In the genomic region with DNA sequence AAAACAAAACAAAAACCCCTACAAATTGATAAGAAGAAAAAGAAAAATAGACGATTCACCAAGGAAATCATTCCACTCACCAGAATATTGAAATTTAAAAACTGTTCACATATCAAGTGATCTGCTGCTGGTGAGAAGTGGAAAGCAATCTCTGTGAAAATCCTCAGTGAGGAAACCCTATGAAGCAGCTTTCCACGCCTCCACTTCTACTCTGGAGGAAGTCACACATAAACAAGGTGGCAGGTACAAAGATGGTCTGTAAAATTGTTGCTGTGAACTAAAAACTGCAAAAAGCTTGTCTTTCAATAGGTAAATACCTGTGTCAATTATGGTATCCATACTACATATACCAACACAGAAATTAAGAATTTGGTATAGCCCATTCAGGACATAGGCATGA, we compare ENCODE assay signal across 14 cellular contexts. TPM values are rescaled to one million over a fixed set of nuclear protein-coding genes. Genes with fewer than 3 reads are reported as not detected.
DNase-seq lines count a peak whose midpoint lies in the region; ATAC-seq and TF ChIP-seq lines count a peak whose summit lies in the region.
"Had no signal": no experiment of that assay in that cellular context is flagged by ENCODE, and none has a peak within 500 bp of the region (broad histone marks: within the 10 kb centered on the region; RNA-seq: fewer than 3 reads in every experiment).

No MANE protein-coding gene starts in this region.

- H3K9me3 ChIP-seq in T-helper 17 cell (ENCODE audit: control insufficient read depth, low read length, poor library complexity, severe bottlenecking) (no peaks in the 10 kb centered on the region), ovary (no peaks in the 10 kb centered on the region)

- intact Hi-C loops in ovary (cut with DNase I), result no loop called here

- no peaks in the 10 kb centered on the region for H3K36me3 ChIP-seq in ovary

- peaks cover 46% of the 10 kb centered on the region for H3K36me3 Mint-ChIP-seq in activated naive CD4-positive, alpha-beta T cell treated with anti-CD3 and anti-CD28 coated beads, Interleukin-2, amount 50 U/mL, for 24 hours
- H3K36me3 Mint-ChIP-seq in activated naive CD4-positive, alpha-beta T cell treated with anti-CD3 and anti-CD28 coated beads, Interleukin-2, amount 50 U/mL, for 72 hours, result peaks cover 40 to 89% of the 10 kb centered on the region in 2 donors
- H3K36me3 Mint-ChIP-seq in T-helper 17 cell (ENCODE audit: low read depth) (peaks cover 6% of the 10 kb centered on the region), immature natural killer cell (peaks cover 34 to 47% (median 39%) of the 10 kb centered on the region in 3 donors)

- no peak for ATAC-seq in activated naive CD4-positive, alpha-beta T cell treated with anti-CD3 and anti-CD28 coated beads, Interleukin-2, amount 50 U/mL, for 72 hours
- no peak for ATAC-seq in T-helper 17 cell

- no peak overlapping the region for H3K4me3 ChIP-seq in ovary
- H3K4me3 ChIP-seq: BLaER1 treated with 17β-estradiol and CSF1 and Interleukin-3, amounts not matched to agents 10 nM and 100 nM had no signal

- H3K27me3 ChIP-seq in ovary, result no peaks in the 10 kb centered on the region
- H3K27me3 ChIP-seq: BLaER1 treated with 17β-estradiol and CSF1 and Interleukin-3, amounts not matched to agents 10 nM and 100 nM had no signal

- TF ChIP-seq CTCF in ovary (IDR thresholded peaks at IDR 0.05), result no peak

- DNase-seq in activated naive CD4-positive, alpha-beta T cell treated with anti-CD3 and anti-CD28 coated beads, Interleukin-2, amount 50 U/mL, for 72 hours (ENCODE audit: low spot score in 2 of 2), result no peak
- no peak for DNase-seq in T-helper 17 cell
- DNase-seq in immature natural killer cell, result no peak
- DNase-seq in iPS-NIHi11 (ENCODE audit: low spot score), result no peak
- no peak for DNase-seq in ovary
- DNase-seq in NCI-H2227 treated with DMSO at 0.1 percent for 48 hours (lab: John Stamatoyannopoulos, UW), result no peak
- DNase-seq: ACHN; Calu3; CD4-positive, CD25-positive, alpha-beta regulatory T cell; DMS 273 treated with DMSO at 0.1 percent for 48 hours; HCEC 1CT; HFFc6 had no signal

- no peaks in the 10 kb centered on the region for H3K4me1 ChIP-seq in ovary (ENCODE audit: insufficient read depth)

- H3K27ac Mint-ChIP-seq in activated naive CD4-positive, alpha-beta T cell treated with anti-CD3 and anti-CD28 coated beads, Interleukin-2, amount 50 U/mL, for 24 hours, result peak overlapping the region; percentile 74
- H3K27ac Mint-ChIP-seq in activated naive CD4-positive, alpha-beta T cell treated with anti-CD3 and anti-CD28 coated beads, Interleukin-2, amount 50 U/mL, for 72 hours, result no peak overlapping the region
- H3K27ac Mint-ChIP-seq in T-helper 17 cell, result peak overlapping the region; percentile 37
- peak overlapping the region; percentile 9 to 90 (median 83) for H3K27ac Mint-ChIP-seq in immature natural killer cell
- H3K27ac Mint-ChIP-seq: HFFc6 had no signal

- peaks cover 28% of the 10 kb centered on the region for H3K4me1 Mint-ChIP-seq in activated naive CD4-positive, alpha-beta T cell treated with anti-CD3 and anti-CD28 coated beads, Interleukin-2, amount 50 U/mL, for 24 hours
- H3K4me1 Mint-ChIP-seq in T-helper 17 cell (peaks cover 15% of the 10 kb centered on the region), immature natural killer cell (peaks cover 58 to 92% of the 10 kb centered on the region in 2 donors)

- H3K9me3 Mint-ChIP-seq in activated naive CD4-positive, alpha-beta T cell treated with anti-CD3 and anti-CD28 coated beads, Interleukin-2, amount 50 U/mL, for 24 hours, result no peaks in the 10 kb centered on the region
- H3K9me3 Mint-ChIP-seq in activated naive CD4-positive, alpha-beta T cell treated with anti-CD3 and anti-CD28 coated beads, Interleukin-2, amount 50 U/mL, for 72 hours, result peaks cover 3 to 8% of the 10 kb centered on the region in 2 donors
- no peaks in the 10 kb centered on the region for H3K9me3 Mint-ChIP-seq in immature natural killer cell
- H3K9me3 Mint-ChIP-seq: HFFc6 had no signal

- no peak for TF ChIP-seq EP300 in ovary (IDR thresholded peaks at IDR 0.05)

- peak overlapping the region; percentile 11 for H3K4me3 Mint-ChIP-seq in activated naive CD4-positive, alpha-beta T cell treated with anti-CD3 and anti-CD28 coated beads, Interleukin-2, amount 50 U/mL, for 24 hours
- no peak overlapping the region for H3K4me3 Mint-ChIP-seq in T-helper 17 cell
- peak overlapping the region; percentile 12 to 79 (median 69) for H3K4me3 Mint-ChIP-seq in immature natural killer cell
- H3K4me3 Mint-ChIP-seq: CD4-positive, CD25-positive, alpha-beta regulatory T cell; HFFc6 had no signal

- no peak for TF ChIP-seq POLR2A in ovary (IDR thresholded peaks at IDR 0.05)

- no peaks in the 10 kb centered on the region for H3K27me3 Mint-ChIP-seq in activated naive CD4-positive, alpha-beta T cell treated with anti-CD3 and anti-CD28 coated beads, Interleukin-2, amount 50 U/mL, for 24 hours
- H3K27me3 Mint-ChIP-seq in T-helper 17 cell, result no peaks in the 10 kb centered on the region
- peaks cover 0 to 3% (median 0%) of the 10 kb centered on the region in 3 donors for H3K27me3 Mint-ChIP-seq in immature natural killer cell (ENCODE audit: low read depth in 3 of 3)
- H3K27me3 Mint-ChIP-seq: CD4-positive, CD25-positive, alpha-beta regulatory T cell had no signal

- 78 to 91% (median 78%) methylated on average over 2 of the region's 2 CpGs for WGBS in ovary, 3 donors

- no peak overlapping the region for H3K27ac ChIP-seq in ovary
- H3K27ac ChIP-seq: BLaER1 treated with 17β-estradiol and CSF1 and Interleukin-3, amounts not matched to agents 10 nM and 100 nM had no signal

RNA-seq across cellular contexts. Expression of a gene that starts 18.5 kb away (rescaled TPM):
- 100 to 1,000 TPM; 184 to 186 TPM for total RNA-seq in activated naive CD4-positive, alpha-beta T cell treated with anti-CD3 and anti-CD28 coated beads, Interleukin-2, amount 50 U/mL, for 72 hours
- total RNA-seq in T-helper 17 cell (100 to 1,000 TPM; 171 to 176 TPM), ovary (100 to 1,000 TPM; 145 to 215 (median 173) TPM)
- polyA plus RNA-seq in immature natural killer cell (100 to 1,000 TPM; 433 to 825 (median 521) TPM), ovary (100 to 1,000 TPM; 129 to 203 TPM)

Comparison
In these comparisons a context has a peak if more than half of its experiments do, and no peak if none do; other contexts are left out.
1. H3K27ac Mint-ChIP-seq: peak in activated naive CD4-positive, alpha-beta T cell treated with anti-CD3 and anti-CD28 coated beads, Interleukin-2, amount 50 U/mL, for 24 hours (single experiment), T-helper 17 cell (single experiment) and immature natural killer cell (6 of 6); none in activated naive CD4-positive, alpha-beta T cell treated with anti-CD3 and anti-CD28 coated beads, Interleukin-2, amount 50 U/mL, for 72 hours (0 of 2).